17 cellular contexts compared by ENCODE assay signal in the genomic region with DNA sequence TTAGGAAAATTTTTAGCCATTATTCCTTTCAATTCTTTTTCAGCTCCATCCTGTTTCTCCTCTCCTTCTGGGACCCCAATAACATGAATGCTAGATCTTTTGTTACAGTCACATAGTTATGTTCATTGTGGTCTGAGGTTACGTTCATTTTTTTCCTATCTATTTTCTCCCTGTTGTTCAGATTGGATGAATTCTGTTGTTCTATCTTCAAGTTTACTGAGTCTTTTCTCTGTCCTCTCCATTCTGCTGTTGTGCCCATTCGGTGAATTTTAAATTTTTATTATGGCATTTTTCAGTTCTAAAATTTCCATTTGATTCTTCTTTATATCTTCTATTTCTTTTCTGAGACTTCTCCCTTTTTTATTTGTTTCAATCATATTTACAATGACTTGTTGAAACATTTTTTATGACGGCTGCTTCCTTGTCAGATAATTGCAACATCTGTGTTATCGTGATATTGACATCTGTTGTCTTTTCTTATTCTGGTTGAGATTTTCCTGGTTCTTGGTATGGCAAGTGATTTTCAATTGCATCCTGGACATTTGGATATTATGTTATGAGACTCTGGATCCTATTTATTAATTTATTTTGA.
"Had no signal": no experiment of that assay in that cellular context is flagged by ENCODE, and none has a peak within 500 bp of the region (broad histone marks: within the 10 kb centered on the region; RNA-seq: fewer than 3 reads in every experiment).

No MANE protein-coding gene starts in this region.

- H3K4me3 ChIP-seq: cardiac muscle cell, lower lobe of right lung, prostate gland, skin epidermis, suprapubic skin had no signal

- ATAC-seq: activated CD8-positive, alpha-beta memory T cell treated with anti-CD3 and anti-CD28 coated beads, Interleukin-2, amount 10 ng/mL, durations not matched to agents 7 days and 5 days; left colon; lower lobe of right lung; right cardiac atrium had no signal

- H3K4me3 Mint-ChIP-seq: activated CD8-positive, alpha-beta memory T cell treated with anti-CD3 and anti-CD28 coated beads, Interleukin-2, amount 10 ng/mL, durations not matched to agents 7 days and 5 days; neural crest cell had no signal

- H3K36me3 ChIP-seq: cardiac muscle cell, lower lobe of right lung, prostate gland, suprapubic skin had no signal

- H3K4me1 ChIP-seq: lower lobe of right lung had no signal

- H3K27ac ChIP-seq: cardiac muscle cell, lower lobe of right lung, prostate gland, skin epidermis, suprapubic skin had no signal

- H3K27me3 Mint-ChIP-seq: activated CD8-positive, alpha-beta memory T cell treated with anti-CD3 and anti-CD28 coated beads, Interleukin-2, amount 10 ng/mL, durations not matched to agents 7 days and 5 days had no signal

- H3K27me3 ChIP-seq: cardiac muscle cell, suprapubic skin had no signal

- DNase-seq: activated CD4-positive, alpha-beta T cell treated with anti-CD3 and anti-CD28 coated beads, Interleukin-2, amount 50 U/mL, for 4 hours; activated CD4-positive, CD25-positive, alpha-beta regulatory T cell; activated CD8-positive, alpha-beta memory T cell treated with anti-CD3 and anti-CD28 coated beads, Interleukin-2, amount 10 ng/mL, durations not matched to agents 7 days and 5 days; left colon; lower lobe of right lung; midbrain; right cardiac atrium; SHP77; stimulated activated CD4-positive, alpha-beta T cell treated with anti-CD3 and anti-CD28 coated beads, Interleukin-15, amount 100 ng/mL, for 24 hours; stimulated activated CD4-positive, alpha-beta T cell treated with anti-CD3 and anti-CD28 coated beads, Interleukin-4, amount 100 ng/mL, for 1 hour; stimulated activated naive CD4-positive, alpha-beta T cell; trophoblast cell had no signal

- H3K4me1 Mint-ChIP-seq: neural crest cell had no signal

- H3K27ac Mint-ChIP-seq: activated CD8-positive, alpha-beta memory T cell treated with anti-CD3 and anti-CD28 coated beads, Interleukin-2, amount 10 ng/mL, durations not matched to agents 7 days and 5 days had no signal

- H3K9me3 ChIP-seq: prostate gland had no signal
